ENCODE assay signal across 13 cellular contexts in the genomic region with DNA sequence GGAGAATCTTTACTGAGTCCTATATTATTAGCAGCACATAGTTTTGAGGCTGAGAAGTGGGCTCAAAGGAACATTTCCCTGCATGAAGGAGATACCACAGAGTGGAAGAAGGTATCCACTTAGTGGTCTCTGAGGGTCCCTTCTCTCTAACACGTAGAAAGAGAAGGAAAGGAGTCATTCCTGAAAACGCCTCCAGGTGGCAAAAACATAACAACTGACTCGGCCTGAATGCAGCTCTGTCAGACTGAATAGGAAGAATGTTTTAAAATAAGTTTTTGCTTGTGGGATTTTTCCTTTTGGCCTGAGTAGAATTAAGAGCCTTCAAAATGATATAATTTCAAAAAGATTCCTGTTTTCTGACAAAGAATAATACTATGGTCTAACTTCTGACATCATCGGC. TPM values are rescaled to one million over a fixed set of nuclear protein-coding genes. Genes with fewer than 3 reads are reported as not detected.
DNase-seq lines count a peak whose midpoint lies in the region; ATAC-seq and TF ChIP-seq lines count a peak whose summit lies in the region.
"Had no signal": no experiment of that assay in that cellular context is flagged by ENCODE, and none has a peak within 500 bp of the region (broad histone marks: within the 10 kb centered on the region; RNA-seq: fewer than 3 reads in every experiment).

No MANE protein-coding gene starts in this region.

- no peak overlapping the region for H3K27ac Mint-ChIP-seq in natural killer cell
- H3K27ac Mint-ChIP-seq: activated naive CD8-positive, alpha-beta T cell; CD8-positive, alpha-beta memory T cell had no signal

- no peak for ATAC-seq in natural killer cell

- intact Hi-C loops in natural killer cell (cut with micrococcal nuclease) = no loop called here

- no peak overlapping the region for H3K4me3 ChIP-seq in AG09309 (ENCODE audit: control insufficient read depth, low read depth, low read length)
- H3K4me3 ChIP-seq in adipocyte (ENCODE audit: low read length) = no peak overlapping the region
- H3K4me3 ChIP-seq: esophagus muscularis mucosa had no signal

- CTCF ChIA-PET in HEK293T (lab: Yijun Ruan, JAX) = interaction anchor here (0.5 to 1.4 kb wide), 5 partner anchors 10 to 371 kb away, joined by 3 to 5 read pairs (median 3); a partner anchor contains a TSS

- H3K4me1 Mint-ChIP-seq in natural killer cell = no peaks in the 10 kb centered on the region
- H3K4me1 Mint-ChIP-seq: CD8-positive, alpha-beta memory T cell had no signal

- no peaks in the 10 kb centered on the region for H3K9me3 ChIP-seq in adipocyte (ENCODE audit: control insufficient read depth, low read length)
- H3K9me3 ChIP-seq: esophagus muscularis mucosa had no signal

- H3K9me3 Mint-ChIP-seq in natural killer cell = no peaks in the 10 kb centered on the region
- H3K9me3 Mint-ChIP-seq: CD8-positive, alpha-beta memory T cell had no signal

- TF ChIP-seq CTCF in AG09309 (IDR thresholded peaks at IDR 0.05; ENCODE audit: control insufficient read depth, insufficient read depth, low read depth, low read length, missing control alignments) = peak; percentile 44
- TF ChIP-seq CTCF in natural killer cell (IDR thresholded peaks at IDR 0.05) = no peak

- H3K36me3 Mint-ChIP-seq in natural killer cell = no peaks in the 10 kb centered on the region

- peaks cover 9% of the 10 kb centered on the region for H3K27me3 ChIP-seq in adipocyte (replicated peaks; ENCODE audit: control insufficient read depth, insufficient read depth, low read length)
- H3K27me3 ChIP-seq: esophagus muscularis mucosa had no signal

- DNase-seq in AG09309 (ENCODE audit: low read depth) (no peak), HEK293T (ENCODE audit: extremely low spot score) (peak; percentile 27), adipocyte (ENCODE audit: low read depth) (peak; percentile 11), iPS-NIHi7 (ENCODE audit: extremely low spot score) (peak; percentile 20), NCI-H226 (no peak), NCI-H446 (lab: John Stamatoyannopoulos, UW) (no peak), natural killer cell (no peak), NCI-H146 (lab: John Stamatoyannopoulos, UW) (no peak)
- DNase-seq: activated CD4-positive, alpha-beta T cell treated with anti-CD3 and anti-CD28 coated beads, Interleukin-2, amount 50 U/mL, for 1 hour; CD8-positive, alpha-beta memory T cell had no signal

- H3K4me3 Mint-ChIP-seq in natural killer cell = no peak overlapping the region
- H3K4me3 Mint-ChIP-seq: activated naive CD8-positive, alpha-beta T cell; CD8-positive, alpha-beta memory T cell had no signal

- POLR2A ChIA-PET in HEK293T (lab: Yijun Ruan, JAX) = no interaction called here

- H3K27me3 Mint-ChIP-seq in natural killer cell (ENCODE audit: low read depth in 2 of 2) = no peaks in the 10 kb centered on the region
- H3K27me3 Mint-ChIP-seq: activated naive CD8-positive, alpha-beta T cell had no signal

- H3K4me1 ChIP-seq in adipocyte (ENCODE audit: control insufficient read depth, insufficient read depth, low read length) = peaks cover 3% of the 10 kb centered on the region
- H3K4me1 ChIP-seq: esophagus muscularis mucosa had no signal

- no peaks in the 10 kb centered on the region for H3K36me3 ChIP-seq in adipocyte (ENCODE audit: control insufficient read depth, insufficient read depth, low read length, severe bottlenecking)

- no peak overlapping the region for H3K9ac ChIP-seq in adipocyte (ENCODE audit: low read length)

TF ChIP-seq in HEK293T, 16 proteins besides CTCF, POLR2A, EP300 and RAD21:
- TF ChIP-seq HDGF (IDR thresholded peaks at IDR 0.05; ENCODE audit: borderline replicate concordance) (no peak), CTBP1 (IDR thresholded peaks at IDR 0.05; ENCODE audit: borderline replicate concordance) (no peak), L3MBTL2 (conservative IDR thresholded peaks at IDR 0.05) (no peak)

RNA-seq across cellular contexts. Expression of a gene that starts 23.3 kb away (rescaled TPM):
- total RNA-seq in natural killer cell = 10 to 100 TPM; 20.8 to 33.7 (median 29.0) TPM

RNA-seq across cellular contexts. Expression of a gene that starts 48.4 kb away (rescaled TPM):
- not detected for total RNA-seq in natural killer cell
- total RNA-seq: mesenteric fat pad had no signal

Comparison
In these comparisons a context has a peak if more than half of its experiments do, and no peak if none do; other contexts are left out.
1. DNase-seq: peak in HEK293T (single experiment), adipocyte (single experiment) and iPS-NIHi7 (single experiment); none in AG09309 (single experiment), NCI-H226 (single experiment), NCI-H446 (0 of 2), natural killer cell (single experiment) and NCI-H146 (single experiment).